In the genomic region with DNA sequence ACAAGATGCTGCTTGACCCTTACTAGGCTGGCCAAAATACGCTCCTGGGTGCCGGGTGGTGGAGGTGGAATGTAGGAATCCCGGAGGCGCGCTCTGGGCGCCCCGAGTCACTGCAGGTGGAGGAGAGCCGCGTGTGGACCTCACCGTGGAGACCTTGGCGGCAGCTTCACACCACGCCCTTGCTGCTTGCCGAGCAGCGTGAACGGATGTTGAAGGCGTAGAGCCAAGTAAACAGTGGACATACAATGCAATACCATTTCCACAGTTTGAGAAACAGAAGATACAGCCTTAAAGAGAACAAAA, we compare ENCODE assay signal across 8 cellular contexts. TPM values are rescaled to one million over a fixed set of nuclear protein-coding genes. Genes with fewer than 3 reads are reported as not detected.
DNase-seq lines count a peak whose midpoint lies in the region; ATAC-seq and TF ChIP-seq lines count a peak whose summit lies in the region.

No MANE protein-coding gene starts in this region.

- H4K20me1 ChIP-seq in SU-DHL-6 (ENCODE audit: low read depth, low read length): peaks cover 5% of the 10 kb centered on the region; the same call in 1 of the 2 replicates

- H3K36me3 ChIP-seq in SU-DHL-6 (ENCODE audit: low read length): peaks cover 14% of the 10 kb centered on the region

- H3K27ac ChIP-seq in SU-DHL-6 (ENCODE audit: low read depth, low read length): peak overlapping the region; percentile 89

- peak overlapping the region; percentile 77 for H3K4me2 ChIP-seq in SU-DHL-6 (ENCODE audit: low read depth, low read length, poor library complexity, severe bottlenecking)

- H3K27ac Mint-ChIP-seq in brain (peak overlapping the region; percentile 33 to 95 (median 94)), immature natural killer cell (peak overlapping the region; percentile 74 to 96 (median 88))

- no peaks in the 10 kb centered on the region for H3K9me3 ChIP-seq in SU-DHL-6 (ENCODE audit: insufficient read depth, low read length)

- ATAC-seq in HG03571 (IDR thresholded peaks at IDR 0.05; ENCODE audit: unreplicated experiment): peak; percentile 39

- H2AFZ ChIP-seq in SU-DHL-6 (ENCODE audit: low read depth, low read length, severe bottlenecking): peak overlapping the region; percentile 70

- H3K27me3 Mint-ChIP-seq in brain (peaks cover 23% of the 10 kb centered on the region), immature natural killer cell (ENCODE audit: low read depth in 3 of 3) (peaks cover 7 to 28% (median 21%) of the 10 kb centered on the region in 3 donors)

- H3K4me1 Mint-ChIP-seq in brain (peaks cover 35% of the 10 kb centered on the region), immature natural killer cell (peaks cover 32 to 40% of the 10 kb centered on the region in 2 donors)

- peaks cover 38% of the 10 kb centered on the region for H3F3A ChIP-seq in SU-DHL-6 (ENCODE audit: insufficient read depth)

- H3K4me3 ChIP-seq in SU-DHL-6 (ENCODE audit: insufficient read depth, low read length, poor library complexity, severe bottlenecking): peak overlapping the region; percentile 79

- H3K9me2 ChIP-seq in SU-DHL-6 (replicated peaks; ENCODE audit: insufficient read depth, low read length): no peaks in the 10 kb centered on the region

- H3K4me3 Mint-ChIP-seq in brain (peak overlapping the region; percentile 91 to 98 (median 94)), immature natural killer cell (peak overlapping the region; percentile 83 to 96 (median 95))

- H3K9me3 Mint-ChIP-seq in brain (peaks cover 0 to 24% (median 13%) of the 10 kb centered on the region in 5 experiments), immature natural killer cell (peaks cover 0 to 3% (median 0%) of the 10 kb centered on the region in 6 donors)

- peaks cover 50% of the 10 kb centered on the region for H3K79me2 ChIP-seq in SU-DHL-6 (ENCODE audit: insufficient read depth, low read length)

- peak overlapping the region; percentile 76 for H3K9ac ChIP-seq in SU-DHL-6 (ENCODE audit: low read length)

- H3K27me3 ChIP-seq in SU-DHL-6 (ENCODE audit: low read length): no peaks in the 10 kb centered on the region

- no peak for TF ChIP-seq CTCF in SU-DHL-6 (IDR thresholded peaks at IDR 0.05; ENCODE audit: insufficient read depth, low read length, poor library complexity, severe bottlenecking)
- TF ChIP-seq CTCF in brain (conservative IDR thresholded peaks at IDR 0.05): no peak

- DNase-seq in DMS153 treated with DMSO at 0.1 percent for 48 hours (lab: John Stamatoyannopoulos, UW; ENCODE audit: unreplicated experiment): peak; percentile 80
- DNase-seq in DMS153 (lab: John Stamatoyannopoulos, UW): no peak
- DNase-seq in immature natural killer cell: peak in 1 of 3 donors; percentile 62
- DNase-seq in stimulated activated CD4-positive, alpha-beta T cell treated with anti-CD3 and anti-CD28 coated beads, Interleukin-1b, Interleukin-23, amount 100 ng/mL, for 48 hours: peak; percentile 35
- no peak for DNase-seq in NCI-H2171 (lab: John Stamatoyannopoulos, UW)

- peaks cover 21% of the 10 kb centered on the region for H3K36me3 Mint-ChIP-seq in brain
- H3K36me3 Mint-ChIP-seq in immature natural killer cell: no peaks in the 10 kb centered on the region

RNA-seq across cellular contexts. Expression of a gene that starts 1.3 kb away (rescaled TPM):
- polyA plus RNA-seq in brain (ENCODE audit: insufficient read depth, low read depth, low replicate concordance): 2.9 TPM
- under 1 TPM in 2 of 3 donors, not detected in 1; 0.24 to 0.49 TPM for polyA plus RNA-seq in immature natural killer cell

RNA-seq across cellular contexts. Expression of a gene that starts 35.6 kb away (rescaled TPM):
- polyA plus RNA-seq in brain (ENCODE audit: insufficient read depth, low read depth, low replicate concordance) (21.1 TPM), immature natural killer cell (not detected)

Comparison
In these comparisons a context has a peak if more than half of its experiments do, and no peak if none do; other contexts are left out.
1. DNase-seq: peak in DMS153 treated with DMSO at 0.1 percent for 48 hours (single experiment) and stimulated activated CD4-positive, alpha-beta T cell treated with anti-CD3 and anti-CD28 coated beads, Interleukin-1b, Interleukin-23, amount 100 ng/mL, for 48 hours (single experiment); none in DMS153 (single experiment) and NCI-H2171 (single experiment).
2. RNA of a gene that starts 35.6 kb away (polyA plus RNA-seq): 21.1 TPM in brain (single experiment); not detected in immature natural killer cell; every median in the first group is over 10 times any median in the second.